ENCODE assay signal across 31 cellular contexts in the genomic region with DNA sequence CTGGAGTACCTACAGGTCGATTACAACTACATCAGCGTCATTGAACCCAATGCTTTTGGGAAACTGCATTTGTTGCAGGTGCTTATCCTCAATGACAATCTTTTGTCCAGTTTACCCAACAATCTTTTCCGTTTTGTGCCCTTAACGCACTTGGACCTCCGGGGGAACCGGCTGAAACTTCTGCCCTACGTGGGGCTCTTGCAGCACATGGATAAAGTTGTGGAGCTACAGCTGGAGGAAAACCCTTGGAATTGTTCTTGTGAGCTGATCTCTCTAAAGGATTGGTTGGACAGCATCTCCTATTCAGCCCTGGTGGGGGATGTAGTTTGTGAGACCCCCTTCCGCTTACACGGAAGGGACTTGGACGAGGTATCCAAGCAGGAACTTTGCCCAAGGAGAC. TPM values are rescaled to one million over a fixed set of nuclear protein-coding genes. Genes with fewer than 3 reads are reported as not detected.
"Had no signal": no experiment of that assay in that cellular context is flagged by ENCODE, and none has a peak within 500 bp of the region (broad histone marks: within the 10 kb centered on the region; RNA-seq: fewer than 3 reads in every experiment).

No MANE protein-coding gene starts in this region.

- H3K36me3 Mint-ChIP-seq: activated naive CD4-positive, alpha-beta T cell treated with anti-CD3 and anti-CD28 coated beads, Interleukin-2, amount 50 U/mL, for 24 hours; activated naive CD8-positive, alpha-beta T cell treated with anti-CD3 and anti-CD28 coated beads, Interleukin-2, amount 10 ng/mL, durations not matched to agents 7 days and 5 days had no signal

- H3K27ac ChIP-seq: ascending aorta, breast epithelium, Peyer's patch, WERI-Rb-1 had no signal

- H3K4me1 ChIP-seq: breast epithelium had no signal

- ATAC-seq: activated CD8-positive, alpha-beta T cell treated with anti-CD3 and anti-CD28 coated beads for 36 hours; PC-3 had no signal

- H3K36me3 ChIP-seq: ascending aorta, breast epithelium, Peyer's patch, WERI-Rb-1 had no signal

- H3K9me3 ChIP-seq: ascending aorta, breast epithelium, Peyer's patch had no signal

- H3K27ac Mint-ChIP-seq: activated CD4-positive, alpha-beta T cell treated with anti-CD3 and anti-CD28 coated beads, Interleukin-2, amount 10 ng/mL, durations not matched to agents 24 days and 14 days; activated CD8-positive, alpha-beta T cell treated with anti-CD3 and anti-CD28 coated beads for 36 hours; activated naive CD4-positive, alpha-beta T cell treated with anti-CD3 and anti-CD28 coated beads, Interleukin-2, amount 50 U/mL, for 24 hours; activated naive CD8-positive, alpha-beta T cell treated with anti-CD3 and anti-CD28 coated beads, Interleukin-2, amount 10 ng/mL, durations not matched to agents 7 days and 5 days; activated T-cell treated with anti-CD3 and anti-CD28 coated beads, Interleukin-2, amount 50 U/mL, for 24 hours; activated T-helper 2 cell treated with anti-CD3 and anti-CD28 coated beads, Interferon-gamma antibody, Interleukin-2, Interleukin-4, amounts not matched to agents 10 μg/mL and 5 μg/mL and 100 μg/mL, durations not matched to agents 14 hours and 24 hours and 36 hours had no signal

- H3K9me3 Mint-ChIP-seq: activated CD8-positive, alpha-beta T cell treated with anti-CD3 and anti-CD28 coated beads for 36 hours; activated naive CD4-positive, alpha-beta T cell treated with anti-CD3 and anti-CD28 coated beads, Interleukin-2, amount 50 U/mL, for 24 hours; activated T-helper 2 cell treated with anti-CD3 and anti-CD28 coated beads, Interferon-gamma antibody, Interleukin-2, Interleukin-4, amounts not matched to agents 10 μg/mL and 5 μg/mL and 100 μg/mL, durations not matched to agents 14 hours and 24 hours and 36 hours had no signal

- H3K4me3 ChIP-seq: ascending aorta, breast epithelium, Peyer's patch had no signal

- H3K4me3 Mint-ChIP-seq: activated CD4-positive, alpha-beta T cell treated with anti-CD3 and anti-CD28 coated beads, Interleukin-2, amount 10 ng/mL, durations not matched to agents 24 days and 14 days; activated CD8-positive, alpha-beta T cell treated with anti-CD3 and anti-CD28 coated beads for 36 hours; activated naive CD4-positive, alpha-beta T cell treated with anti-CD3 and anti-CD28 coated beads, Interleukin-2, amount 50 U/mL, for 24 hours; activated naive CD8-positive, alpha-beta T cell treated with anti-CD3 and anti-CD28 coated beads, Interleukin-2, amount 10 ng/mL, durations not matched to agents 7 days and 5 days; activated T-cell treated with anti-CD3 and anti-CD28 coated beads, Interleukin-2, amount 50 U/mL, for 24 hours had no signal

- DNase-seq: activated CD4-positive, alpha-beta T cell treated with anti-CD3 and anti-CD28 coated beads, Interleukin-2, amount 10 ng/mL, durations not matched to agents 24 days and 14 days; activated CD4-positive, alpha-beta T cell treated with anti-CD3 and anti-CD28 coated beads, Interleukin-2, amount 50 U/mL, for 4 hours; activated CD4-positive, CD25-positive, alpha-beta regulatory T cell; activated CD8-positive, alpha-beta T cell treated with anti-CD3 and anti-CD28 coated beads for 36 hours; activated gamma-delta T cell; activated naive CD4-positive, alpha-beta T cell treated with Interleukin-2 at 50 U/mL for 16 hours; activated naive CD8-positive, alpha-beta T cell treated with anti-CD3 and anti-CD28 coated beads, Interleukin-2, amount 10 ng/mL, durations not matched to agents 7 days and 5 days; activated T-cell treated with anti-CD3 and anti-CD28 coated beads, Interleukin-2, amount 50 U/mL, for 24 hours; amygdala; NCI-H1105; NCI-H1417 treated with DMSO at 0.1 percent for 48 hours; NCI-H187 treated with DMSO at 0.1 percent for 48 hours; NCI-H2081; NCI-H2171 treated with DMSO at 0.1 percent for 48 hours; NCI-H2227 treated with DMSO at 0.1 percent for 48 hours; NCI-H446; NCI-H510A treated with DMSO at 0.1 percent for 48 hours; NCI-H526 treated with DMSO at 0.1 percent for 48 hours; NCI-H82; PC-3; Peyer's patch; RPMI8226; SHP77 treated with DMSO at 0.1 percent for 48 hours; T1000; WERI-Rb-1 had no signal

RNA-seq across cellular contexts. Expression of gene SLITRK5, which starts 4.7 kb away (rescaled TPM):
- total RNA-seq: activated CD4-positive, alpha-beta T cell treated with anti-CD3 and anti-CD28 coated beads, Interleukin-2, amount 10 ng/mL, durations not matched to agents 24 days and 14 days; activated CD8-positive, alpha-beta T cell treated with anti-CD3 and anti-CD28 coated beads for 36 hours; activated naive CD8-positive, alpha-beta T cell treated with anti-CD3 and anti-CD28 coated beads, Interleukin-2, amount 10 ng/mL, durations not matched to agents 7 days and 5 days; activated T-helper 2 cell treated with anti-CD3 and anti-CD28 coated beads, Interferon-gamma antibody, Interleukin-2, Interleukin-4, amounts not matched to agents 10 μg/mL and 5 μg/mL and 100 μg/mL, durations not matched to agents 14 hours and 24 hours and 36 hours; ascending aorta; T-helper 1 cell treated with Interleukin-12 subunit alpha and Interleukin-12 subunit beta and Interleukin-4 antibody, amounts not matched to agents 30 ng/mL and 1 ng/mL, for 36 hours; T-helper 2 cell treated with Interferon-gamma antibody and Interleukin-4, amounts not matched to agents 100 ng/mL and 5 ng/mL, for 36 hours had no signal
